ENCODE assay signal across 11 cellular contexts in genomic region chr11:135027461-135027860, GRCh38.
A peak's percentile ranks its signal among the peaks of the same experiment; 100 is the strongest.
DNase-seq lines count a peak whose midpoint lies in the region; ATAC-seq and TF ChIP-seq lines count a peak whose summit lies in the region.
"Had no signal": no experiment of that assay in that cellular context is flagged by ENCODE, and none has a peak within 500 bp of the region (broad histone marks: within the 10 kb centered on the region; RNA-seq: fewer than 3 reads in every experiment).

No MANE protein-coding gene starts in this region.

- H3K27ac ChIP-seq in iPS DF 6.9 (ENCODE audit: low read length), result no peak overlapping the region
- H3K27ac ChIP-seq in suprapubic skin, result no peak overlapping the region

- H3K4me1 ChIP-seq in HAP-1 (no peaks in the 10 kb centered on the region), iPS DF 6.9 (ENCODE audit: control insufficient read depth, insufficient read depth, low read length) (peaks cover 3% of the 10 kb centered on the region; the same call in 1 of the 2 replicates), suprapubic skin (no peaks in the 10 kb centered on the region)

- in situ Hi-C loops in HAP-1 (cut with MboI; ENCODE audit: low sequenced_read_pairs), result no loop called here

- TF ChIP-seq EP300 in suprapubic skin (IDR thresholded peaks at IDR 0.05), result no peak

- H3K4me3 ChIP-seq in HAP-1, result no peak overlapping the region
- H3K4me3 ChIP-seq in iPS DF 6.9 (ENCODE audit: low read length), result no peak overlapping the region
- H3K4me3 ChIP-seq in suprapubic skin, result no peak overlapping the region

- ATAC-seq in GM21515 (IDR thresholded peaks at IDR 0.05; ENCODE audit: unreplicated experiment), result no peak
- ATAC-seq in esophagus mucosa, result no peak

- TF ChIP-seq POLR2A in suprapubic skin (IDR thresholded peaks at IDR 0.05), result no peak

- WGBS in iPS DF 6.9 (ENCODE audit: insufficient coverage, insufficient read length), result no CpG with 5 or more reads among the region's 5 CpGs
- 25% methylated on average over 5 of the region's 5 CpGs for WGBS in suprapubic skin

- no peak for TF ChIP-seq CTCF in suprapubic skin (IDR thresholded peaks at IDR 0.05)

- DNase-seq in AG08395 (ENCODE audit: low spot score), result peak; percentile 28
- DNase-seq in HAP-1 (ENCODE audit: low spot score in 2 of 2), result peak; percentile 28 to 74
- peak; percentile 6 to 15 for DNase-seq in activated CD4-positive, alpha-beta T cell treated with anti-CD3 and anti-CD28 coated beads, Interleukin-2, amount 50 U/mL, for 48 hours
- peak; percentile 52 for DNase-seq in iPS DF 6.9 (ENCODE audit: low read depth, low spot score)
- DNase-seq in suprapubic skin (ENCODE audit: low spot score in 2 of 2), result no peak
- DNase-seq in activated naive CD4-positive, alpha-beta T cell (lab: John Stamatoyannopoulos, UW), result no peak
- DNase-seq: activated CD4-positive, CD25-positive, alpha-beta regulatory T cell treated with anti-CD3 and anti-CD28 coated beads, Interleukin-2, amount 50 U/mL, for 72 hours; EL; NCI-H2227 treated with DMSO at 0.1 percent for 48 hours had no signal

- H3K27me3 ChIP-seq in HAP-1 (ENCODE audit: low read depth) (no peaks in the 10 kb centered on the region), iPS DF 6.9 (ENCODE audit: control insufficient read depth, insufficient read depth, low read length) (no peaks in the 10 kb centered on the region), suprapubic skin (peaks cover 5% of the 10 kb centered on the region)

- no peaks in the 10 kb centered on the region for H3K36me3 ChIP-seq in HAP-1 (replicated peaks)
- no peaks in the 10 kb centered on the region for H3K36me3 ChIP-seq in iPS DF 6.9 (ENCODE audit: control insufficient read depth, insufficient read depth, low read length)
- no peaks in the 10 kb centered on the region for H3K36me3 ChIP-seq in suprapubic skin

- H3K9me3 ChIP-seq in HAP-1, result no peaks in the 10 kb centered on the region
- no peaks in the 10 kb centered on the region for H3K9me3 ChIP-seq in iPS DF 6.9 (ENCODE audit: control insufficient read depth, insufficient read depth, low read length)
- no peaks in the 10 kb centered on the region for H3K9me3 ChIP-seq in suprapubic skin

Comparison
In these comparisons a context has a peak if more than half of its experiments do, and no peak if none do; other contexts are left out.
1. DNase-seq: peak in AG08395 (single experiment), HAP-1 (2 of 2), activated CD4-positive, alpha-beta T cell treated with anti-CD3 and anti-CD28 coated beads, Interleukin-2, amount 50 U/mL, for 48 hours (2 of 2) and iPS DF 6.9 (single experiment); none in suprapubic skin (0 of 2) and activated naive CD4-positive, alpha-beta T cell (0 of 4).